8 cellular contexts compared by ENCODE assay signal in the genomic region with DNA sequence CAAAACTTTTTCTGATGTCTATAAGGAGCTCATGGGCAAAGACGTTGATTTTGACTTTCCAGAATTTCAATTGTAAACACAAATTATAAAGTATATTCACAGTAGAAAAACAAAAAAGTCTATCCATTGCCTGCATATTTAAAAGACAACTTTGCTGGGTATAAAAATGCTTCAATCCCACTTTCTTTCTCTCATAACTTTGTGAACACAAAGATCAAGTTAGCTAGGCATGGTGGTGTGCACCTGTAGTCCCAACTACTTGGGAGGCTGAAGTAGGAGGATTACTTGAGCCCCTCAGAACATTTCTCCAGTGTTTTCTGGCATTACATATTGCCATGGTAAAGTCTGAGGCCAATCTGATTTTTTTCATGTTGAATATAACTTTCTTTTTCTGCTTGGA.
"Had no signal": no experiment of that assay in that cellular context is flagged by ENCODE, and none has a peak within 500 bp of the region (broad histone marks: within the 10 kb centered on the region; RNA-seq: fewer than 3 reads in every experiment).

No MANE protein-coding gene starts in this region.

- FAIRE-seq: G401.6, GM12878, GM12891, GM12892, GM18507, GM19239 had no signal

- H3K4me3 ChIP-seq: GM12878 had no signal

- DNase-seq: GDM1, GF-D8 had no signal

- ATAC-seq: GM12878 had no signal
